ENCODE assay signal across 9 cellular contexts in the genomic region with DNA sequence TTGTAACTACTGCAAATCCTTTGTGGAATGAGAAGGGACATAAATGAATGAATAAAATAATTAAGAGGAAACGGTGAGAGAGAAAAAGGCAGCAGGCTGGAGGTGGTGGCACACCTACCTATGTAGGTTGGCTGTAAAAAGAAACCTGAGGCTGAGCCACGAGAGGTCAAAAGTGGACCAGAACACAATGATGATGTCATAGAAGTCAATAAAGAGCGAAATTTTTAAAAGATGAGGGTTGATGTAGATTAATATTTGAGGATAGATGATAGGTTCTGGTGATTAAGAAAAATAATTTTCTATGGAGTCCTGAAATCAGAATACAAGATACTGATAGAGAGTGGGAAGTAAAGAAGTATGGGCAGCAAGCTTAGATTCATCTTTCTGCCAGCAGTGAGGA. TPM values are rescaled to one million over a fixed set of nuclear protein-coding genes. Genes with fewer than 3 reads are reported as not detected.
"Had no signal": no experiment of that assay in that cellular context is flagged by ENCODE, and none has a peak within 500 bp of the region (broad histone marks: within the 10 kb centered on the region; RNA-seq: fewer than 3 reads in every experiment).

No MANE protein-coding gene starts in this region.

- H3K27me3 Mint-ChIP-seq: IgD-negative memory B cell had no signal

- H3K4me3 ChIP-seq: K562 had no signal

- H3K27ac Mint-ChIP-seq: IgD-negative memory B cell had no signal

- H3K9me3 Mint-ChIP-seq: IgD-negative memory B cell had no signal

- ATAC-seq: K562 had no signal

- H3K27ac ChIP-seq: HL-60, KMS-11 had no signal

- H3K4me2 ChIP-seq: KMS-11 had no signal

- DNase-seq: IMR-90, KBM-7, KG1 had no signal

- H3K9ac ChIP-seq: KMS-11 had no signal

- H3K4me3 Mint-ChIP-seq: IgD-negative memory B cell had no signal

- FAIRE-seq: HTR-8/SVneo, K562 had no signal

RNA-seq across cellular contexts. Expression of gene TRPC5OS, which starts 1.7 kb away (rescaled TPM):
- total RNA-seq: HT-29, IMR-90, K562 had no signal
- polyA plus RNA-seq: IgD-negative memory B cell, IMR-90, K562 had no signal
